Comparison of ENCODE assay signal across 12 cellular contexts in genomic region chr11:2750601-2751522, GRCh38. TPM values are rescaled to one million over a fixed set of nuclear protein-coding genes. Genes with fewer than 3 reads are reported as not detected.
DNase-seq lines count a peak whose midpoint lies in the region; ATAC-seq and TF ChIP-seq lines count a peak whose summit lies in the region.
"Had no signal": no experiment of that assay in that cellular context is flagged by ENCODE, and none has a peak within 500 bp of the region (broad histone marks: within the 10 kb centered on the region; RNA-seq: fewer than 3 reads in every experiment).

No MANE protein-coding gene starts in this region.

- no peak overlapping the region for H3K4me3 ChIP-seq in stomach

- H3K4me1 ChIP-seq in stomach = peaks cover 0 to 10% (median 4%) of the 10 kb centered on the region in 4 donors

- H3K36me3 Mint-ChIP-seq in T-helper 17 cell (ENCODE audit: low read depth) = no peaks in the 10 kb centered on the region

- no peak for TF ChIP-seq POLR2A in stomach (IDR thresholded peaks at IDR 0.05)

- H3K27ac Mint-ChIP-seq in T-helper 17 cell = no peak overlapping the region
- H3K27ac Mint-ChIP-seq: activated T-cell treated with anti-CD3 and anti-CD28 coated beads, Interleukin-2, amount 50 U/mL, for 72 hours; stimulated activated naive CD8-positive, alpha-beta T cell treated with anti-CD3 and anti-CD28 coated beads, Interleukin-15, amount 100 ng/mL, for 72 hours had no signal

- peaks cover 9% of the 10 kb centered on the region for H3K4me1 Mint-ChIP-seq in T-helper 17 cell
- H3K4me1 Mint-ChIP-seq: stimulated activated naive CD8-positive, alpha-beta T cell treated with anti-CD3 and anti-CD28 coated beads, Interleukin-15, amount 100 ng/mL, for 72 hours had no signal

- intact Hi-C loops in stomach (cut with DNase I; ENCODE audit: low total_unique reads) = no loop called here

- TF ChIP-seq EP300 in stomach (IDR thresholded peaks at IDR 0.05) = no peak

- H3K27ac ChIP-seq in stomach = no peak overlapping the region

- ATAC-seq in T-helper 17 cell = no peak
- ATAC-seq: activated T-cell treated with anti-CD3 and anti-CD28 coated beads, Interleukin-2, amount 50 U/mL, for 72 hours; stimulated activated naive CD8-positive, alpha-beta T cell treated with anti-CD3 and anti-CD28 coated beads, Interleukin-15, amount 100 ng/mL, for 72 hours had no signal

- DNase-seq in NCI-H2081 (lab: John Stamatoyannopoulos, UW) = peak; percentile 21 to 70
- DNase-seq in NCI-H2081 treated with DMSO at 0.1 percent for 48 hours (lab: John Stamatoyannopoulos, UW) = no peak
- peak; percentile 86 for DNase-seq in NCI-H69 (lab: John Stamatoyannopoulos, UW)
- peak; percentile 7 for DNase-seq in iris pigment epithelial cell (ENCODE audit: low read depth)
- DNase-seq in stomach = peak; percentile 40
- DNase-seq in RPMI8226 = no peak
- DNase-seq in activated naive CD4-positive, alpha-beta T cell treated with Interleukin-2 at 50 U/mL for 16 hours = no peak
- DNase-seq in T-helper 17 cell = no peak
- DNase-seq: activated T-cell treated with anti-CD3 and anti-CD28 coated beads, Interleukin-2, amount 50 U/mL, for 72 hours; NCI-H1048; stimulated activated CD4-positive, alpha-beta T cell treated with anti-CD3 and anti-CD28 coated beads, Interleukin-4, amount 100 ng/mL, for 1 hour; stimulated activated naive CD8-positive, alpha-beta T cell treated with anti-CD3 and anti-CD28 coated beads, Interleukin-15, amount 100 ng/mL, for 72 hours had no signal

- no peak for TF ChIP-seq CTCF in stomach (IDR thresholded peaks at IDR 0.05)

- 68 to 75% (median 70%) methylated on average over 24 to 25 of the region's 25 CpGs for WGBS in stomach, 5 donors

- no peaks in the 10 kb centered on the region for H3K27me3 Mint-ChIP-seq in T-helper 17 cell
- H3K27me3 Mint-ChIP-seq: stimulated activated naive CD8-positive, alpha-beta T cell treated with anti-CD3 and anti-CD28 coated beads, Interleukin-15, amount 100 ng/mL, for 72 hours had no signal

- no peaks in the 10 kb centered on the region for H3K27me3 ChIP-seq in stomach

- H3K9me3 ChIP-seq in stomach (no peaks in the 10 kb centered on the region), T-helper 17 cell (ENCODE audit: control insufficient read depth, low read length, poor library complexity, severe bottlenecking) (no peaks in the 10 kb centered on the region)

- H3K36me3 ChIP-seq in stomach = no peaks in the 10 kb centered on the region

- H3K4me3 Mint-ChIP-seq in T-helper 17 cell = no peak overlapping the region
- H3K4me3 Mint-ChIP-seq: activated T-cell treated with anti-CD3 and anti-CD28 coated beads, Interleukin-2, amount 50 U/mL, for 72 hours; stimulated activated naive CD8-positive, alpha-beta T cell treated with anti-CD3 and anti-CD28 coated beads, Interleukin-15, amount 100 ng/mL, for 72 hours had no signal

RNA-seq across cellular contexts. Expression of gene KCNQ1OT1, which starts 51.1 kb away (rescaled TPM):
- total RNA-seq in stomach = 10 to 100 TPM in 1 of 5 donors, 1 to 10 TPM in 4; 2.2 to 15.1 (median 2.3) TPM
- under 1 TPM; under 0.01 to 0.12 (median 0.05) TPM for polyA plus RNA-seq in stomach
- under 1 TPM; 0.20 to 0.23 TPM for total RNA-seq in T-helper 17 cell

Comparison
In these comparisons a context has a peak if more than half of its experiments do, and no peak if none do; other contexts are left out.
1. DNase-seq: peak in NCI-H2081 (2 of 2), NCI-H69 (single experiment), iris pigment epithelial cell (single experiment) and stomach (single experiment); none in NCI-H2081 treated with DMSO at 0.1 percent for 48 hours (single experiment), RPMI8226 (single experiment), activated naive CD4-positive, alpha-beta T cell treated with Interleukin-2 at 50 U/mL for 16 hours (single experiment) and T-helper 17 cell (0 of 3).